In the genomic region with DNA sequence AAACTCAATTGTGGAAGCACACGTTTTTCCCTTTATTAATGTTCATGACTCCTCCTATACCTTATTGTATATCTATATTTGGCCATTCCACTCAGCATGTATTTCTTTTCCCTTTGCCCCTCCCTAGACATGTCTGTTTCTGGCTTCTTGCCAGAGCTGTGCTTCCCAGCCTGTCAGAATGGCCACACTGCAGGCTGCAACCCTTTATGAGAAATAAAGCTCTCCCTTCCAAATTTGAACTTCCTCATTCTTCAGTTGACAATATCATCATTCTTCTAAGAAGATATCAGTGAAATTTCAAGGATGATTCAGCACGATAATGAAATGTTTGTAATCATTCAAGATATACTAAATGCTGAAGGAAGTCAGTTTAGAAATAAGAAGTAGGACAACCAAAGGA, we compare ENCODE assay signal across 11 cellular contexts.
DNase-seq lines count a peak whose midpoint lies in the region; ATAC-seq and TF ChIP-seq lines count a peak whose summit lies in the region.
"Had no signal": no experiment of that assay in that cellular context is flagged by ENCODE, and none has a peak within 500 bp of the region (broad histone marks: within the 10 kb centered on the region; RNA-seq: fewer than 3 reads in every experiment).

No MANE protein-coding gene starts in this region.

- H3K27ac ChIP-seq in brain microvascular endothelial cell = no peak overlapping the region
- H3K27ac ChIP-seq: epithelial cell of prostate had no signal

- in situ Hi-C loops in KBM-7 (cut with MboI; ENCODE audit: low pct_unique_long_range_greater_than_20kb, low sequenced_read_pairs) (no loop called here), brain microvascular endothelial cell (cut with HindIII; ENCODE audit: low pct_ligation_motif_present, low sequenced_read_pairs) (no loop called here)

- H3K36me3 ChIP-seq in brain microvascular endothelial cell (replicated peaks) = no peaks in the 10 kb centered on the region

- peaks cover 4% of the 10 kb centered on the region for H3K27me3 ChIP-seq in brain microvascular endothelial cell (replicated peaks)

- DNase-seq in CD1c-positive myeloid dendritic cell (ENCODE audit: extremely low spot score) (peak; percentile 70), KBM-7 (peak; percentile 75), NCI-H69 (lab: John Stamatoyannopoulos, UW) (peak; percentile 95), brain microvascular endothelial cell (peak; percentile 3), omental fat pad (ENCODE audit: low spot score) (no peak), hippocampal formation (lab: John Stamatoyannopoulos, UW) (no peak), cerebellar cortex (ENCODE audit: low spot score) (no peak)
- DNase-seq: immature natural killer cell had no signal

- ATAC-seq in omental fat pad (ENCODE audit: low FRiP score) (no peak), GM21515 (IDR thresholded peaks at IDR 0.05; ENCODE audit: unreplicated experiment) (no peak)
- ATAC-seq: right cardiac atrium had no signal

- no peak overlapping the region for H3K4me3 ChIP-seq in brain microvascular endothelial cell (ENCODE audit: low read depth, low read length)

- TF ChIP-seq CTCF in brain microvascular endothelial cell (IDR thresholded peaks at IDR 0.05; ENCODE audit: low read depth, low read length, missing control alignments) (no peak), omental fat pad (IDR thresholded peaks at IDR 0.05) (no peak)

Comparison
In these comparisons a context has a peak if more than half of its experiments do, and no peak if none do; other contexts are left out.
1. DNase-seq: peak in CD1c-positive myeloid dendritic cell (single experiment), KBM-7 (single experiment), NCI-H69 (single experiment) and brain microvascular endothelial cell (single experiment); none in omental fat pad (single experiment), hippocampal formation (0 of 2) and cerebellar cortex (single experiment).